In the genomic region with DNA sequence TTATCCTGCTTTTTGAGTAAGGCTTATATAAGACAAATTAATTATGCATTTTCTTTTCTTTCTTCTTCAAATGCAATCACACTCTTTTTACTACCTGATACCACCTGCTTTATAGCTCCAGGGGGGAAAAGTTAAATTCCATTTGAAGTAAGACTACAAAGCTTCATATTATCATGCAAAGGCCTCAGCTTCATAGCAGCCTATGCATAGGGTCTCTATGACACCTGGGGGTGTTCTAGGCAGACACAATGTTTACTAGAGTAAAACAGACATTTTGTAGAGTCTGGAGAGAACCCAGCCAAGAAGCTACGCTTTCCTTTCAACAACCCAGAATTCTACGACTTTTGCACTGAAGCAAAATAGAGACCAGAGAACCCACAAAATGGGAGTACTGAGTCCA, we compare ENCODE assay signal across 20 cellular contexts.
"Had no signal": no experiment of that assay in that cellular context is flagged by ENCODE, and none has a peak within 500 bp of the region (broad histone marks: within the 10 kb centered on the region; RNA-seq: fewer than 3 reads in every experiment).

No MANE protein-coding gene starts in this region.

- H3K9me3 ChIP-seq: esophagus muscularis mucosa, gastroesophageal sphincter, heart left ventricle, left lung, lower lobe of right lung, mucosa of descending colon had no signal

- H3K27me3 ChIP-seq: esophagus muscularis mucosa, gastroesophageal sphincter, hepatocyte, left lung had no signal

- H3K4me1 Mint-ChIP-seq: naive B cell; naive thymus-derived CD8-positive, alpha-beta T cell had no signal

- H3K27ac ChIP-seq: coronary artery, dorsolateral prefrontal cortex, esophagus muscularis mucosa, foreskin keratinocyte, gastroesophageal sphincter, heart left ventricle, hepatocyte, left lung, lower lobe of right lung had no signal

- DNase-seq: dermis blood vessel endothelial cell; dorsolateral prefrontal cortex; effector CD4-positive, alpha-beta T cell; effector memory CD4-positive, alpha-beta T cell; foreskin keratinocyte; heart left ventricle; hypothalamus; left cardiac atrium; left lung; left ventricle myocardium superior; lower lobe of right lung; mesenchymal stem cell; mucosa of descending colon; naive B cell; naive thymus-derived CD8-positive, alpha-beta T cell had no signal

- H3K4me3 Mint-ChIP-seq: mesothelial cell of epicardium; naive B cell; naive thymus-derived CD8-positive, alpha-beta T cell had no signal

- H3K79me2 ChIP-seq: hepatocyte had no signal

- H2AFZ ChIP-seq: hepatocyte had no signal

- H3K4me3 ChIP-seq: coronary artery, dorsolateral prefrontal cortex, esophagus muscularis mucosa, gastroesophageal sphincter, heart left ventricle, hepatocyte, left lung, lower lobe of right lung, mucosa of descending colon had no signal

- H3K36me3 Mint-ChIP-seq: mesothelial cell of epicardium; naive B cell; naive thymus-derived CD8-positive, alpha-beta T cell had no signal

- H3K4me2 ChIP-seq: hepatocyte had no signal

- H3K27ac Mint-ChIP-seq: mesothelial cell of epicardium; naive B cell; naive thymus-derived CD8-positive, alpha-beta T cell had no signal

- H3K36me3 ChIP-seq: esophagus muscularis mucosa, gastroesophageal sphincter, heart left ventricle, left lung, lower lobe of right lung had no signal

- H3K4me1 ChIP-seq: esophagus muscularis mucosa, gastroesophageal sphincter, heart left ventricle, left lung, lower lobe of right lung had no signal

- ATAC-seq: foreskin keratinocyte; gastroesophageal sphincter; heart left ventricle; left cardiac atrium; left lung; left ventricle myocardium superior; lower lobe of right lung; mucosa of descending colon; naive thymus-derived CD8-positive, alpha-beta T cell had no signal

- H3K9me3 Mint-ChIP-seq: mesothelial cell of epicardium; naive B cell; naive thymus-derived CD8-positive, alpha-beta T cell had no signal
